11 cellular contexts compared by ENCODE assay signal in the genomic region with DNA sequence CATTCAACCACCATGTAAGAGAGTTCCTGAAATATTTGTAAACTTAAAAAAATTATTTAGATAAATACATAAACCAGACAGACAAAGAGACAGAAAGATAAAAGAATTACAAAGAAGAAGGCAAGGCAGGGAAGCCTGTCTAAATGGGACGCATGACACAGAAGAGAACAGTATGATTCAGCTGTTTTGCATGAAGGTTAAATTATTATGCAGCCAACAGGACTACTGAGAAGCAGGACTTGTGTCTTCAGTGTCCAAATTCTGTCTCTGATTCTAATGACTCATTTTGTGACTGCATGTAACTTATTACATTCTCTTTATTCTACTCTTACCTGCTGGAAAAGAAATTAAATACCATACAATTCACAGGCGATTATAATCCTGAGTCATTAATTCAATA.
DNase-seq lines count a peak whose midpoint lies in the region; ATAC-seq, FAIRE-seq and TF ChIP-seq lines count a peak whose summit lies in the region.
"Had no signal": no experiment of that assay in that cellular context is flagged by ENCODE, and none has a peak within 500 bp of the region (broad histone marks: within the 10 kb centered on the region; RNA-seq: fewer than 3 reads in every experiment).

No MANE protein-coding gene starts in this region.

- ATAC-seq in A549: no peak
- peak; percentile 79 for ATAC-seq in GM19372 (IDR thresholded peaks at IDR 0.05; ENCODE audit: low read depth, unreplicated experiment)
- ATAC-seq in HG03175 (IDR thresholded peaks at IDR 0.05; ENCODE audit: unreplicated experiment): peak; percentile 82

- POLR2A ChIA-PET in A549 (lab: Yijun Ruan, JAX): no interaction called here

- no peak overlapping the region for H3K27ac Mint-ChIP-seq in activated T-helper 2 cell treated with anti-CD3 and anti-CD28 coated beads, Interferon-gamma antibody, Interleukin-2, Interleukin-4, amounts not matched to agents 10 μg/mL and 5 μg/mL and 100 μg/mL, durations not matched to agents 14 hours and 24 hours and 36 hours
- H3K27ac Mint-ChIP-seq: B cell had no signal

- TF ChIP-seq RAD21 in A549 (conservative IDR thresholded peaks at IDR 0.05 in 1 of 2, IDR thresholded peaks at IDR 0.05 in 1 of 2): no peak

- H3K4me3 ChIP-seq in A549 (no peak overlapping the region), epithelial cell of esophagus (ENCODE audit: low read length) (no peak overlapping the region), coronary artery (no peak overlapping the region)
- H3K4me3 ChIP-seq: pancreas had no signal

- CTCF ChIA-PET in A549 (lab: Yijun Ruan, JAX): no interaction called here

- no peaks in the 10 kb centered on the region for H3K27me3 Mint-ChIP-seq in activated T-helper 2 cell treated with anti-CD3 and anti-CD28 coated beads, Interferon-gamma antibody, Interleukin-2, Interleukin-4, amounts not matched to agents 10 μg/mL and 5 μg/mL and 100 μg/mL, durations not matched to agents 14 hours and 24 hours and 36 hours (ENCODE audit: low read depth)
- H3K27me3 Mint-ChIP-seq: B cell had no signal

- TF ChIP-seq CTCF in A549 (IDR thresholded peaks at IDR 0.05) (no peak), epithelial cell of esophagus (IDR thresholded peaks at IDR 0.05; ENCODE audit: insufficient read depth, low read depth, low read length, missing control alignments) (no peak), coronary artery (IDR thresholded peaks at IDR 0.05) (no peak)

- TF ChIP-seq POLR2A in A549 (IDR thresholded peaks at IDR 0.05; ENCODE audit: low read length): no peak

- peak overlapping the region; percentile 36; the same call in 1 of the 3 replicates for H3K4me2 ChIP-seq in A549

- H3K27ac ChIP-seq in A549 (no peak overlapping the region), coronary artery (peak overlapping the region in 1 of 2 donors; percentile 56)
- H3K27ac ChIP-seq: pancreas had no signal

- H3K36me3 Mint-ChIP-seq in activated T-helper 2 cell treated with anti-CD3 and anti-CD28 coated beads, Interferon-gamma antibody, Interleukin-2, Interleukin-4, amounts not matched to agents 10 μg/mL and 5 μg/mL and 100 μg/mL, durations not matched to agents 14 hours and 24 hours and 36 hours (ENCODE audit: low read depth): no peaks in the 10 kb centered on the region

- intact Hi-C loops in activated T-helper 2 cell treated with anti-CD3 and anti-CD28 coated beads, Interferon-gamma antibody, Interleukin-2, Interleukin-4, amounts not matched to agents 10 μg/mL and 5 μg/mL and 100 μg/mL, durations not matched to agents 14 hours and 24 hours and 36 hours (cut with micrococcal nuclease): no loop called here

- WGBS in A549 (ENCODE audit: missing lambda C conversion rate): 59% methylated on average over 2 of the region's 2 CpGs

- H3K4me3 Mint-ChIP-seq in activated T-helper 2 cell treated with anti-CD3 and anti-CD28 coated beads, Interferon-gamma antibody, Interleukin-2, Interleukin-4, amounts not matched to agents 10 μg/mL and 5 μg/mL and 100 μg/mL, durations not matched to agents 14 hours and 24 hours and 36 hours (ENCODE audit: low read depth): no peak overlapping the region
- H3K4me3 Mint-ChIP-seq: B cell had no signal

- no peaks in the 10 kb centered on the region for H3K9me3 Mint-ChIP-seq in activated T-helper 2 cell treated with anti-CD3 and anti-CD28 coated beads, Interferon-gamma antibody, Interleukin-2, Interleukin-4, amounts not matched to agents 10 μg/mL and 5 μg/mL and 100 μg/mL, durations not matched to agents 14 hours and 24 hours and 36 hours

- DNase-seq in A549 (ENCODE audit: low read depth in 1 of 2, low spot score in 1 of 2) (no peak), epithelial cell of esophagus (ENCODE audit: low read depth) (peak; percentile 80), NCI-H748 treated with DMSO at 0.1 percent for 48 hours (lab: John Stamatoyannopoulos, UW) (no peak), NCI-H1048 (lab: John Stamatoyannopoulos, UW) (no peak), coronary artery (ENCODE audit: low spot score) (no peak)
- no peak for DNase-seq in activated T-helper 2 cell treated with anti-CD3 and anti-CD28 coated beads, Interferon-gamma antibody, Interleukin-2, Interleukin-4, amounts not matched to agents 10 μg/mL and 5 μg/mL and 100 μg/mL, durations not matched to agents 14 hours and 24 hours and 36 hours (ENCODE audit: low spot score)
- DNase-seq: pancreas, SIG-M5 had no signal

- H3K4me1 Mint-ChIP-seq in activated T-helper 2 cell treated with anti-CD3 and anti-CD28 coated beads, Interferon-gamma antibody, Interleukin-2, Interleukin-4, amounts not matched to agents 10 μg/mL and 5 μg/mL and 100 μg/mL, durations not matched to agents 14 hours and 24 hours and 36 hours (ENCODE audit: low read depth): no peaks in the 10 kb centered on the region
- H3K4me1 Mint-ChIP-seq: B cell had no signal

- H3K9me3 ChIP-seq in A549: no peaks in the 10 kb centered on the region
- H3K9me3 ChIP-seq: pancreas had no signal

- H3K4me1 ChIP-seq in A549: peaks cover 10% of the 10 kb centered on the region; the same call in 1 of the 3 replicates
- H3K4me1 ChIP-seq: pancreas had no signal

- FAIRE-seq in A549 (lab: Jason Lieb, UNC): no peak
- FAIRE-seq: pancreas had no signal

- TF ChIP-seq EP300 in A549 (IDR thresholded peaks at IDR 0.05): no peak

TF ChIP-seq in A549, 52 proteins besides CTCF, POLR2A, EP300 and RAD21:
- TF ChIP-seq USF2 (IDR thresholded peaks at IDR 0.05): no peak

Comparison
In these comparisons a context has a peak if more than half of its experiments do, and no peak if none do; other contexts are left out.
1. ATAC-seq: peak in GM19372 (single experiment) and HG03175 (single experiment); none in A549 (0 of 2).